In genomic region chr17:6095501-6095900, GRCh38 we compare ENCODE assay signal across 28 cellular contexts. TPM values are rescaled to one million over a fixed set of nuclear protein-coding genes. Genes with fewer than 3 reads are reported as not detected.
"Had no signal": no experiment of that assay in that cellular context is flagged by ENCODE, and none has a peak within 500 bp of the region (broad histone marks: within the 10 kb centered on the region; RNA-seq: fewer than 3 reads in every experiment).

No MANE protein-coding gene starts in this region.

- H3K4me3 ChIP-seq: left ventricle myocardium inferior, mucosa of descending colon, right atrium auricular region, right lobe of liver, smooth muscle cell, stomach, testis, thyroid gland, transverse colon, upper lobe of left lung had no signal

- H3K9me3 ChIP-seq: left ventricle myocardium inferior, mucosa of descending colon, neutrophil, right atrium auricular region, right lobe of liver, stomach, testis, thyroid gland, transverse colon, upper lobe of left lung had no signal

- H3K36me3 ChIP-seq: left ventricle myocardium inferior, neutrophil, right atrium auricular region, right lobe of liver, stomach, thyroid gland, transverse colon, upper lobe of left lung had no signal

- H3K4me3 Mint-ChIP-seq: immature natural killer cell; memory B cell; naive thymus-derived CD4-positive, alpha-beta T cell; natural killer cell treated with Interleukin-12 subunit alpha and Interleukin-12 subunit beta and Interleukin-15 and Interleukin-18, amount 100 ng/mL, for 72 hours; stimulated activated naive B cell treated with anti-CD40 and anti-IgM and Interleukin-4, amounts not matched to agents 10 μg/mL and 1 μg/mL and 100 μg/mL, for 72 hours had no signal

- FAIRE-seq: islet of Langerhans, urothelium cell line had no signal

- ATAC-seq: mucosa of descending colon; naive thymus-derived CD4-positive, alpha-beta T cell; natural killer cell treated with Interleukin-12 subunit alpha and Interleukin-12 subunit beta and Interleukin-15 and Interleukin-18, amount 100 ng/mL, for 72 hours; right lobe of liver; stimulated activated naive B cell treated with anti-CD40 and anti-IgM and Interleukin-4, amounts not matched to agents 10 μg/mL and 1 μg/mL and 100 μg/mL, for 72 hours; stimulated activated naive CD8-positive, alpha-beta T cell treated with anti-CD3 and anti-CD28 coated beads, Interleukin-15, Interleukin-2, amounts not matched to agents 100 U/mL and 50 U/mL, for 24 hours had no signal

- H3K27ac ChIP-seq: left ventricle myocardium inferior, neutrophil, parathyroid adenoma, right atrium auricular region, right lobe of liver, stomach, testis, thyroid gland, transverse colon, upper lobe of left lung had no signal

- DNase-seq: hypothalamus; immature natural killer cell; left ventricle myocardium inferior; midbrain; naive thymus-derived CD4-positive, alpha-beta T cell; occipital lobe; stimulated activated CD4-positive, alpha-beta T cell treated with anti-CD3 and anti-CD28 coated beads, Interleukin-12 subunit alpha, Interleukin-12 subunit beta, amount 100 ng/mL, for 4 hours; stimulated activated CD4-positive, alpha-beta T cell treated with anti-CD3 and anti-CD28 coated beads, Interleukin-15, amount 100 ng/mL, for 24 hours; stimulated activated CD4-positive, alpha-beta T cell treated with anti-CD3 and anti-CD28 coated beads, Interleukin-2, amount 100 ng/mL, for 24 hours; stimulated activated CD4-positive, alpha-beta T cell treated with anti-CD3 and anti-CD28 coated beads, Interleukin-4, amount 100 ng/mL, for 1 hour; stimulated activated naive B cell treated with anti-CD40 and anti-IgM and Interleukin-4, amounts not matched to agents 10 μg/mL and 1 μg/mL and 100 μg/mL, for 72 hours; stimulated activated naive CD8-positive, alpha-beta T cell treated with anti-CD3 and anti-CD28 coated beads, Interleukin-15, Interleukin-2, amounts not matched to agents 100 U/mL and 50 U/mL, for 24 hours; stomach; testis; thyroid gland; transverse colon; upper lobe of left lung had no signal

- H3K9ac ChIP-seq: parathyroid adenoma had no signal

- H3K9me3 Mint-ChIP-seq: memory B cell; naive thymus-derived CD4-positive, alpha-beta T cell; natural killer cell treated with Interleukin-12 subunit alpha and Interleukin-12 subunit beta and Interleukin-15 and Interleukin-18, amount 100 ng/mL, for 72 hours; stimulated activated naive B cell treated with anti-CD40 and anti-IgM and Interleukin-4, amounts not matched to agents 10 μg/mL and 1 μg/mL and 100 μg/mL, for 72 hours had no signal

- H3K79me2 ChIP-seq: parathyroid adenoma had no signal

- H2AFZ ChIP-seq: parathyroid adenoma had no signal

- H3K36me3 Mint-ChIP-seq: immature natural killer cell; memory B cell; naive thymus-derived CD4-positive, alpha-beta T cell; natural killer cell treated with Interleukin-12 subunit alpha and Interleukin-12 subunit beta and Interleukin-15 and Interleukin-18, amount 100 ng/mL, for 72 hours; stimulated activated naive B cell treated with anti-CD40 and anti-IgM and Interleukin-4, amounts not matched to agents 10 μg/mL and 1 μg/mL and 100 μg/mL, for 72 hours had no signal

- H3K4me1 Mint-ChIP-seq: immature natural killer cell; memory B cell; naive thymus-derived CD4-positive, alpha-beta T cell; stimulated activated naive B cell treated with anti-CD40 and anti-IgM and Interleukin-4, amounts not matched to agents 10 μg/mL and 1 μg/mL and 100 μg/mL, for 72 hours had no signal

- H3K4me2 ChIP-seq: smooth muscle cell had no signal

- H3K27me3 ChIP-seq: neutrophil, right atrium auricular region, right lobe of liver, stomach, testis, thyroid gland, transverse colon, upper lobe of left lung had no signal

- H3K27ac Mint-ChIP-seq: immature natural killer cell; memory B cell; naive thymus-derived CD4-positive, alpha-beta T cell; natural killer cell treated with Interleukin-12 subunit alpha and Interleukin-12 subunit beta and Interleukin-15 and Interleukin-18, amount 100 ng/mL, for 72 hours; progenitor cell of endocrine pancreas; stimulated activated naive B cell treated with anti-CD40 and anti-IgM and Interleukin-4, amounts not matched to agents 10 μg/mL and 1 μg/mL and 100 μg/mL, for 72 hours had no signal

- H3K4me1 ChIP-seq: right lobe of liver, stomach, testis, thyroid gland had no signal

- H3K27me3 Mint-ChIP-seq: natural killer cell treated with Interleukin-12 subunit alpha and Interleukin-12 subunit beta and Interleukin-15 and Interleukin-18, amount 100 ng/mL, for 72 hours had no signal

RNA-seq across cellular contexts. Expression of gene WSCD1, which starts 25.3 kb away (rescaled TPM):
- polyA plus RNA-seq: naive thymus-derived CD4-positive, alpha-beta T cell had no signal
